In genomic region chr6:28349892-28350737, GRCh38 we compare ENCODE assay signal across 1 cellular context.
TF ChIP-seq lines count a peak whose summit lies in the region.

ZKSCAN3 (plus strand) TSS chr6:28349947; CDS start chr6:28359587, 9,640 bp downstream.

TF ChIP-seq in K562, 482 proteins besides CTCF, POLR2A, EP300 and RAD21 (continued from another document and continues in another):
- TF ChIP-seq ARID3B (CRISPR knock-in tag; IDR thresholded peaks at IDR 0.05; ENCODE audit: borderline replicate concordance) (0 out of 2 replicates have a peak, but pooled peaks have one; percentile 59), SMARCE1 (IDR thresholded peaks at IDR 0.05) (peak; percentile 84), HMGN3 (IDR thresholded peaks at IDR 0.05; ENCODE audit: borderline replicate concordance, extremely low read depth, insufficient read length, low read depth, low read length) (no peak), ZNF175 (CRISPR knock-in tag; IDR thresholded peaks at IDR 0.05; ENCODE audit: low read depth) (0 out of 2 replicates have a peak, but pooled peaks have one; percentile 30), U2AF1 (optimal IDR thresholded peaks at IDR 0.05; ENCODE audit: low read depth, low read length) (no peak), ZFP91 (CRISPR knock-in tag; IDR thresholded peaks at IDR 0.05) (0 out of 2 replicates have a peak, but pooled peaks have one; percentile 4), ARID4B (CRISPR knock-in tag; IDR thresholded peaks at IDR 0.05) (peak; percentile 96), ZBTB5 (IDR thresholded peaks at IDR 0.05) (0 out of 2 replicates have a peak, but pooled peaks have one; percentile 50), PHF21A (IDR thresholded peaks at IDR 0.05; ENCODE audit: borderline replicate concordance, low read depth) (peak; percentile 96), JUNB (CRISPR knock-in tag; conservative IDR thresholded peaks at IDR 0.05) (no peak), FOXA3 (CRISPR knock-in tag; conservative IDR thresholded peaks at IDR 0.05 in 1 of 2, IDR thresholded peaks at IDR 0.05 in 1 of 2) (peak in 1 of 2 experiments; percentile 87; a peak in 2 of 4 replicates), KDM5B (IDR thresholded peaks at IDR 0.05; ENCODE audit: insufficient replicate concordance, low read depth, low read length) (peak; percentile 93), ZNF609 (CRISPR knock-in tag; IDR thresholded peaks at IDR 0.05; ENCODE audit: borderline replicate concordance) (no peak), USF2 (CRISPR knock-in tag; IDR thresholded peaks at IDR 0.05) (no peak), GTF2B (IDR thresholded peaks at IDR 0.05; ENCODE audit: extremely low read depth, insufficient read length) (peak; percentile 75), SP1 (CRISPR knock-in tag; IDR thresholded peaks at IDR 0.05) (peak; percentile 82), PHTF2 (CRISPR knock-in tag; IDR thresholded peaks at IDR 0.05) (peak; percentile 16; the same call in 1 of the 2 replicates), EGR1 (conservative IDR thresholded peaks at IDR 0.05) (no peak; the same call in 1 of the 2 replicates), FOXP4 (CRISPR knock-in tag; IDR thresholded peaks at IDR 0.05; ENCODE audit: borderline replicate concordance) (no peak), CC2D1A (IDR thresholded peaks at IDR 0.05) (peak; percentile 94), HDAC1 (IDR thresholded peaks at IDR 0.05) (peak in 1 of 2 experiments; percentile 98; a peak in 2 of 4 replicates), ZBTB9 (CRISPR knock-in tag; IDR thresholded peaks at IDR 0.05) (0 out of 2 replicates have a peak, but pooled peaks have one; percentile 14), MTA2 (IDR thresholded peaks at IDR 0.05; ENCODE audit: low read depth) (peak; percentile 60), HEY1 (CRISPR knock-in tag; IDR thresholded peaks at IDR 0.05; ENCODE audit: borderline replicate concordance) (no peak), THAP7 (CRISPR knock-in tag; IDR thresholded peaks at IDR 0.05) (peak; percentile 9; the same call in 1 of the 2 replicates), TFAM (CRISPR knock-in tag; conservative IDR thresholded peaks at IDR 0.05) (no peak), ARID2 (IDR thresholded peaks at IDR 0.05) (peak; percentile 75; the same call in 1 of the 2 replicates), SREBF1 (IDR thresholded peaks at IDR 0.05; ENCODE audit: borderline replicate concordance, low read depth, low read length) (no peak)
